In the genomic region with DNA sequence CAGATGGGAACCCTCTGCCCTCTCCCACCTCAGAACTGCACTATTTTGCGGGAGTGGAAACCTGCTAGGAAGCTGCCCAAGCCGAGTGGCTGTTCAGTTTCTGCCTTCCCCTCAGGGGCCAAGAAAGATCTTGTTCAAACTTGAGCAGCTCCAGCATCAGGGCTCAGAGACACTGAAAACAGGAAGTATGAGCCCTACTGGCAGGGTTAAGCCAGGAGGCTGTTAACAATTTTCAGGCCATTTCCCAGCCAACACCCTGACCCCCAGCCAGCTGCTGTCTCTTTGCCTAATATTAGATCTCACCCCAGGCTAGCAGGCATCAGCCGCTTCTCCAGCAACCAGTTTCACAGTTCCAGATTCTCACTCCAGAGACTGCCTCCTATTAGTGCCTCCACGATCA, we compare ENCODE assay signal across 8 cellular contexts. TPM values are rescaled to one million over a fixed set of nuclear protein-coding genes. Genes with fewer than 3 reads are reported as not detected.
A peak's percentile ranks its signal among the peaks of the same experiment; 100 is the strongest.
DNase-seq lines count a peak whose midpoint lies in the region; ATAC-seq and TF ChIP-seq lines count a peak whose summit lies in the region.

No MANE protein-coding gene starts in this region.

- POLR2A ChIA-PET in PC-9 (lab: Charles Lee; ENCODE audit: unreplicated experiment), result interaction anchor here (0.8 to 0.9 kb wide), 2 partner anchors 13 to 132 kb away, joined by 5 to 16 read pairs; no protein-coding TSS in a partner anchor

- ATAC-seq in GM18907 (IDR thresholded peaks at IDR 0.05; ENCODE audit: unreplicated experiment), result peak; percentile 57
- ATAC-seq in HG02840 (IDR thresholded peaks at IDR 0.05; ENCODE audit: low FRiP score, unreplicated experiment), result no peak
- no peak for ATAC-seq in HG03045 (IDR thresholded peaks at IDR 0.05; ENCODE audit: unreplicated experiment)

- H2AFZ ChIP-seq in PC-9, result no peak overlapping the region

- no peaks in the 10 kb centered on the region for H4K20me1 ChIP-seq in PC-9 (ENCODE audit: insufficient read depth)

- H3K27me3 ChIP-seq in skeletal muscle tissue (ENCODE audit: control insufficient read depth in 3 of 3, insufficient read depth in 3 of 3, low read length in 3 of 3) (no peaks in the 10 kb centered on the region), PC-9 (ENCODE audit: insufficient read depth, low read depth) (no peaks in the 10 kb centered on the region)

- H3K9me3 ChIP-seq in skeletal muscle tissue (ENCODE audit: control insufficient read depth in 3 of 3, low read length in 3 of 3) (peaks cover 0 to 2% (median 0%) of the 10 kb centered on the region in 3 donors), PC-9 (ENCODE audit: insufficient read depth, low read depth) (peaks cover 14% of the 10 kb centered on the region; the same call in 1 of the 2 replicates)

- TF ChIP-seq CTCF in PC-9 (conservative IDR thresholded peaks at IDR 0.05), result no peak

- H3F3A ChIP-seq in PC-9 (ENCODE audit: insufficient read depth, low read depth), result peaks cover 31% of the 10 kb centered on the region; the same call in 1 of the 2 replicates

- H3K4me1 ChIP-seq in skeletal muscle tissue (ENCODE audit: control insufficient read depth in 3 of 3, insufficient read depth in 3 of 3, low read length in 3 of 3) (peaks cover 6 to 19% (median 14%) of the 10 kb centered on the region in 3 donors), PC-9 (replicated peaks; ENCODE audit: insufficient read depth) (peaks cover 5% of the 10 kb centered on the region; the same call in 1 of the 2 replicates)

- H3K27ac ChIP-seq in skeletal muscle tissue (ENCODE audit: low read depth, low read length) (peak overlapping the region; percentile 58), PC-9 (no peak overlapping the region)

- intact Hi-C loops in PC-9 (cut with micrococcal nuclease; ENCODE audit: unreplicated experiment), result no loop called here

- H3K36me3 ChIP-seq in skeletal muscle tissue (ENCODE audit: control insufficient read depth in 3 of 3, insufficient read depth in 3 of 3, low read length in 3 of 3) (peaks cover 4 to 5% (median 5%) of the 10 kb centered on the region in 3 donors), PC-9 (ENCODE audit: low read depth) (peaks cover 21% of the 10 kb centered on the region)

- CTCF ChIA-PET in PC-9 (lab: Charles Lee), result interaction anchor here (0.5 kb wide), 1 partner anchor 9 kb away, joined by 3 read pairs; no protein-coding TSS in a partner anchor

- H3K4me2 ChIP-seq in PC-9, result no peak overlapping the region

- BruUV-seq in PC-9 (replicated peaks; lab: Mats Ljungman, UMichigan), result no TSS peak

- H3K79me2 ChIP-seq in PC-9 (ENCODE audit: low read depth), result no peaks in the 10 kb centered on the region

- H3K9me2 ChIP-seq in PC-9 (ENCODE audit: insufficient read depth), result no peaks in the 10 kb centered on the region

- H3K9ac ChIP-seq in skeletal muscle tissue (ENCODE audit: low read depth in 1 of 3, low read length in 3 of 3), result no peak overlapping the region

- H3K4me3 ChIP-seq in skeletal muscle tissue (ENCODE audit: low read length in 3 of 3) (peak overlapping the region in 1 of 3 donors; percentile 11), PC-9 (no peak overlapping the region)

- DNase-seq in OCI-M1 (lab: John Stamatoyannopoulos, UW) (peak; percentile 79), fibroblast of the conjunctiva (ENCODE audit: low read depth) (peak; percentile 60), NCI-H1417 treated with DMSO at 0.1 percent for 48 hours (lab: John Stamatoyannopoulos, UW) (no peak), PC-9 (no peak)

RNA-seq across cellular contexts. Expression of gene PLAU, which starts 9.2 kb away (rescaled TPM):
- 21.4 TPM for total RNA-seq in skeletal muscle tissue
- total RNA-seq in PC-9 (2021), result 90.3 and 94.9 TPM in 2 replicates

RNA-seq across cellular contexts. Expression of gene CAMK2G, which starts 45.7 kb away (rescaled TPM):
- 16.2 TPM for total RNA-seq in skeletal muscle tissue
- total RNA-seq in PC-9 (2021), result 125 and 147 TPM in 2 replicates

Comparison
In these comparisons a context has a peak if more than half of its experiments do, and no peak if none do; other contexts are left out.
1. DNase-seq: peak in OCI-M1 (single experiment) and fibroblast of the conjunctiva (single experiment); none in NCI-H1417 treated with DMSO at 0.1 percent for 48 hours (single experiment) and PC-9 (0 of 2).